In genomic region chr3:90007786-90008499, GRCh38 we compare ENCODE assay signal across 12 cellular contexts.
A peak's percentile ranks its signal among the peaks of the same experiment; 100 is the strongest.
DNase-seq lines count a peak whose midpoint lies in the region; ATAC-seq and TF ChIP-seq lines count a peak whose summit lies in the region.
"Had no signal": no experiment of that assay in that cellular context is flagged by ENCODE, and none has a peak within 500 bp of the region (broad histone marks: within the 10 kb centered on the region; RNA-seq: fewer than 3 reads in every experiment).

No MANE protein-coding gene starts in this region.

- H3K4me1 ChIP-seq in ACC112 (ENCODE audit: control insufficient read depth, insufficient read depth, low read length, unreplicated experiment): peaks cover 40% of the 10 kb centered on the region
- H3K4me1 ChIP-seq: body of pancreas, uterus had no signal

- DNase-seq in NCI-H1694 (lab: John Stamatoyannopoulos, UW): peak; percentile 55
- peak; percentile 66 for DNase-seq in inferior parietal cortex (ENCODE audit: extremely low spot score)
- DNase-seq in activated T-helper 2 cell treated with anti-CD3 and anti-CD28 coated beads, Interferon-gamma antibody, Interleukin-2, Interleukin-4, amounts not matched to agents 10 μg/mL and 5 μg/mL and 100 μg/mL, durations not matched to agents 14 hours and 24 hours and 36 hours (ENCODE audit: low spot score): no peak
- DNase-seq in natural killer cell: no peak
- DNase-seq in activated CD4-positive, alpha-beta T cell treated with anti-CD3 and anti-CD28 coated beads, Interleukin-2, amount 50 U/mL, for 1 hour: no peak
- no peak for DNase-seq in SW480 (ENCODE audit: low spot score)
- DNase-seq: body of pancreas, EL, uterus had no signal

- peak overlapping the region; percentile 11; the same call in 1 of the 2 replicates for H3K27ac ChIP-seq in ACC112 (ENCODE audit: low read depth, low read length)
- H3K27ac ChIP-seq: body of pancreas, uterus had no signal

- H3K9me3 Mint-ChIP-seq in brain: peaks cover 0 to 4% (median 2%) of the 10 kb centered on the region in 5 experiments
- H3K9me3 Mint-ChIP-seq in activated T-helper 2 cell treated with anti-CD3 and anti-CD28 coated beads, Interferon-gamma antibody, Interleukin-2, Interleukin-4, amounts not matched to agents 10 μg/mL and 5 μg/mL and 100 μg/mL, durations not matched to agents 14 hours and 24 hours and 36 hours: peaks cover 32% of the 10 kb centered on the region
- H3K9me3 Mint-ChIP-seq in natural killer cell: peaks cover 19 to 20% of the 10 kb centered on the region in 2 donors

- H3K4me3 ChIP-seq in ACC112 (ENCODE audit: low read depth, low read length): peak overlapping the region; percentile 64
- H3K4me3 ChIP-seq: body of pancreas, K562, uterus had no signal

- no peaks in the 10 kb centered on the region for H3K79me2 ChIP-seq in ACC112 (ENCODE audit: control insufficient read depth, insufficient read depth, low read length, unreplicated experiment)

- no peak for ATAC-seq in natural killer cell
- ATAC-seq: body of pancreas, K562 had no signal

- no peaks in the 10 kb centered on the region for H3K27me3 Mint-ChIP-seq in brain
- H3K27me3 Mint-ChIP-seq in activated T-helper 2 cell treated with anti-CD3 and anti-CD28 coated beads, Interferon-gamma antibody, Interleukin-2, Interleukin-4, amounts not matched to agents 10 μg/mL and 5 μg/mL and 100 μg/mL, durations not matched to agents 14 hours and 24 hours and 36 hours (ENCODE audit: low read depth): no peaks in the 10 kb centered on the region
- H3K27me3 Mint-ChIP-seq in natural killer cell (ENCODE audit: low read depth in 2 of 2): no peaks in the 10 kb centered on the region

- H3K27ac Mint-ChIP-seq in brain: peak overlapping the region in 3 of 5 experiments; percentile 10 to 78 (median 67)
- H3K27ac Mint-ChIP-seq in activated T-helper 2 cell treated with anti-CD3 and anti-CD28 coated beads, Interferon-gamma antibody, Interleukin-2, Interleukin-4, amounts not matched to agents 10 μg/mL and 5 μg/mL and 100 μg/mL, durations not matched to agents 14 hours and 24 hours and 36 hours: no peak overlapping the region
- H3K27ac Mint-ChIP-seq in natural killer cell: no peak overlapping the region

- H3K36me3 ChIP-seq in ACC112 (ENCODE audit: insufficient read depth, low read length): no peaks in the 10 kb centered on the region
- H3K36me3 ChIP-seq: uterus had no signal

- no peak for TF ChIP-seq CTCF in brain (conservative IDR thresholded peaks at IDR 0.05)
- TF ChIP-seq CTCF in natural killer cell (IDR thresholded peaks at IDR 0.05): no peak

- no peaks in the 10 kb centered on the region for H3K36me3 Mint-ChIP-seq in brain
- no peaks in the 10 kb centered on the region for H3K36me3 Mint-ChIP-seq in activated T-helper 2 cell treated with anti-CD3 and anti-CD28 coated beads, Interferon-gamma antibody, Interleukin-2, Interleukin-4, amounts not matched to agents 10 μg/mL and 5 μg/mL and 100 μg/mL, durations not matched to agents 14 hours and 24 hours and 36 hours (ENCODE audit: low read depth)
- peaks cover 6% of the 10 kb centered on the region for H3K36me3 Mint-ChIP-seq in natural killer cell

- intact Hi-C loops in activated T-helper 2 cell treated with anti-CD3 and anti-CD28 coated beads, Interferon-gamma antibody, Interleukin-2, Interleukin-4, amounts not matched to agents 10 μg/mL and 5 μg/mL and 100 μg/mL, durations not matched to agents 14 hours and 24 hours and 36 hours (cut with micrococcal nuclease): no loop called here
- intact Hi-C loops in natural killer cell (cut with micrococcal nuclease): no loop called here

- H3K4me3 Mint-ChIP-seq in brain (peak overlapping the region in 3 of 5 experiments; percentile 5 to 43 (median 7)), natural killer cell (no peak overlapping the region)
- H3K4me3 Mint-ChIP-seq in activated T-helper 2 cell treated with anti-CD3 and anti-CD28 coated beads, Interferon-gamma antibody, Interleukin-2, Interleukin-4, amounts not matched to agents 10 μg/mL and 5 μg/mL and 100 μg/mL, durations not matched to agents 14 hours and 24 hours and 36 hours (ENCODE audit: low read depth): no peak overlapping the region

- no peaks in the 10 kb centered on the region for H3K27me3 ChIP-seq in ACC112 (ENCODE audit: insufficient read depth, low read length)
- H3K27me3 ChIP-seq: body of pancreas, uterus had no signal

- H2AFZ ChIP-seq in ACC112 (ENCODE audit: low read length, unreplicated experiment): peak overlapping the region; percentile 64

- H3K4me1 Mint-ChIP-seq in brain: peaks cover 51% of the 10 kb centered on the region
- no peaks in the 10 kb centered on the region for H3K4me1 Mint-ChIP-seq in activated T-helper 2 cell treated with anti-CD3 and anti-CD28 coated beads, Interferon-gamma antibody, Interleukin-2, Interleukin-4, amounts not matched to agents 10 μg/mL and 5 μg/mL and 100 μg/mL, durations not matched to agents 14 hours and 24 hours and 36 hours (ENCODE audit: low read depth)
- H3K4me1 Mint-ChIP-seq in natural killer cell: no peaks in the 10 kb centered on the region

Comparison
In these comparisons a context has a peak if more than half of its experiments do, and no peak if none do; other contexts are left out.
1. DNase-seq: peak in NCI-H1694 (single experiment) and inferior parietal cortex (single experiment); none in activated T-helper 2 cell treated with anti-CD3 and anti-CD28 coated beads, Interferon-gamma antibody, Interleukin-2, Interleukin-4, amounts not matched to agents 10 μg/mL and 5 μg/mL and 100 μg/mL, durations not matched to agents 14 hours and 24 hours and 36 hours (single experiment), natural killer cell (single experiment), activated CD4-positive, alpha-beta T cell treated with anti-CD3 and anti-CD28 coated beads, Interleukin-2, amount 50 U/mL, for 1 hour (single experiment) and SW480 (single experiment).
2. H3K27ac Mint-ChIP-seq: peak in brain (3 of 5); none in activated T-helper 2 cell treated with anti-CD3 and anti-CD28 coated beads, Interferon-gamma antibody, Interleukin-2, Interleukin-4, amounts not matched to agents 10 μg/mL and 5 μg/mL and 100 μg/mL, durations not matched to agents 14 hours and 24 hours and 36 hours (single experiment) and natural killer cell (0 of 2).
3. H3K4me3 Mint-ChIP-seq: peak in brain (3 of 5); none in activated T-helper 2 cell treated with anti-CD3 and anti-CD28 coated beads, Interferon-gamma antibody, Interleukin-2, Interleukin-4, amounts not matched to agents 10 μg/mL and 5 μg/mL and 100 μg/mL, durations not matched to agents 14 hours and 24 hours and 36 hours (single experiment) and natural killer cell (single experiment).